19 cellular contexts compared by ENCODE assay signal in genomic region chr1:43056460-43056859, GRCh38.
DNase-seq lines count a peak whose midpoint lies in the region; ATAC-seq and TF ChIP-seq lines count a peak whose summit lies in the region.
"Had no signal": no experiment of that assay in that cellular context is flagged by ENCODE, and none has a peak within 500 bp of the region (broad histone marks: within the 10 kb centered on the region; RNA-seq: fewer than 3 reads in every experiment).

No MANE protein-coding gene starts in this region.

- H3K4me1 Mint-ChIP-seq in activated T-helper 17 cell treated with anti-CD3 and anti-CD28 coated beads, Interleukin-2, amount 50 U/mL, for 72 hours = peaks cover 14% of the 10 kb centered on the region

- peaks cover 66% of the 10 kb centered on the region for H3K4me1 ChIP-seq in hepatocyte (ENCODE audit: insufficient read depth)

- peaks cover 7% of the 10 kb centered on the region for H3K36me3 Mint-ChIP-seq in activated T-helper 17 cell treated with anti-CD3 and anti-CD28 coated beads, Interleukin-2, amount 50 U/mL, for 72 hours (ENCODE audit: low read depth)

- H3K9me3 Mint-ChIP-seq in activated T-helper 17 cell treated with anti-CD3 and anti-CD28 coated beads, Interleukin-2, amount 50 U/mL, for 72 hours = peaks cover 4% of the 10 kb centered on the region

- intact Hi-C loops in sciatic nerve (cut with DNase I) = no loop called here

- no peaks in the 10 kb centered on the region for H4K20me1 ChIP-seq in hepatocyte (ENCODE audit: insufficient read depth, poor library complexity, severe bottlenecking)

- H3K27me3 ChIP-seq in AG04450 (ENCODE audit: control insufficient read depth, insufficient read depth, low read length) = peaks cover 5% of the 10 kb centered on the region
- no peaks in the 10 kb centered on the region for H3K27me3 ChIP-seq in hepatocyte

- H3K27ac Mint-ChIP-seq in activated T-helper 17 cell treated with anti-CD3 and anti-CD28 coated beads, Interleukin-2, amount 50 U/mL, for 72 hours = peak overlapping the region; percentile 64

- TF ChIP-seq CTCF in AG04450 (IDR thresholded peaks at IDR 0.05; ENCODE audit: low read depth, low read length) = no peak
- no peak for TF ChIP-seq CTCF in hepatocyte (IDR thresholded peaks at IDR 0.05; ENCODE audit: poor library complexity)

- H2AFZ ChIP-seq in hepatocyte = no peak overlapping the region

- H3K79me2 ChIP-seq in hepatocyte = no peaks in the 10 kb centered on the region

- DNase-seq in AG04450 (ENCODE audit: low read depth, low spot score) (no peak), hepatocyte (ENCODE audit: low spot score) (no peak), sciatic nerve (ENCODE audit: low spot score) (peak; percentile 48), epidermal melanocyte (ENCODE audit: insufficient read length, low spot score) (no peak)
- DNase-seq in stimulated activated CD4-positive, alpha-beta T cell treated with anti-CD3 and anti-CD28 coated beads, Interleukin-4, amount 100 ng/mL, for 24 hours = no peak
- DNase-seq: DMS 273 treated with DMSO at 0.1 percent for 48 hours, GDM1, KBM-7, MV-4-11, NCI-H1417, NCI-H1930, NCI-H446, NCI-H69, SHP77 treated with DMSO at 0.1 percent for 48 hours had no signal

- H3K27ac ChIP-seq in AG04450 (ENCODE audit: low read depth, low read length) (peak overlapping the region; percentile 68), hepatocyte (peak overlapping the region; percentile 89)
- H3K27ac ChIP-seq: C4-2B had no signal

- H3K4me2 ChIP-seq in hepatocyte = peak overlapping the region; percentile 32

- 60% methylated on average over 5 of the region's 5 CpGs for WGBS in hepatocyte (ENCODE audit: low lambda C conversion rate, missing lambda C conversion rate)

- POLR2A ChIA-PET in AG04450 (lab: Yijun Ruan, JAX) = interaction anchor here (0.8 to 1.4 kb wide), 3 partner anchors 13 to 150 kb away, joined by 3 to 4 read pairs (median 3); no protein-coding TSS in a partner anchor

- H3K4me3 ChIP-seq in AG04450 (ENCODE audit: low read depth, low read length) (no peak overlapping the region), hepatocyte (no peak overlapping the region)
- H3K4me3 ChIP-seq: GM12878, HAP-1 had no signal

- no peak for ATAC-seq in activated T-helper 17 cell treated with anti-CD3 and anti-CD28 coated beads, Interleukin-2, amount 50 U/mL, for 72 hours (replicated peaks)
- ATAC-seq in sciatic nerve (no peak), GM18517 (IDR thresholded peaks at IDR 0.05; ENCODE audit: unreplicated experiment) (no peak)
- ATAC-seq: GM12878 had no signal

- H3K4me3 Mint-ChIP-seq in activated T-helper 17 cell treated with anti-CD3 and anti-CD28 coated beads, Interleukin-2, amount 50 U/mL, for 72 hours = no peak overlapping the region

- H3K9me2 ChIP-seq in hepatocyte (replicated peaks; ENCODE audit: insufficient read depth) = no peaks in the 10 kb centered on the region

- H3K9me3 ChIP-seq in AG04450 (ENCODE audit: control insufficient read depth, insufficient read depth, low read length) (no peaks in the 10 kb centered on the region; the same call in 1 of the 2 replicates), hepatocyte (ENCODE audit: low read depth) (no peaks in the 10 kb centered on the region)
- H3K9me3 ChIP-seq: HAP-1 had no signal

- H3K27me3 Mint-ChIP-seq in activated T-helper 17 cell treated with anti-CD3 and anti-CD28 coated beads, Interleukin-2, amount 50 U/mL, for 72 hours = peaks cover 14% of the 10 kb centered on the region

- no peaks in the 10 kb centered on the region for H3K36me3 ChIP-seq in hepatocyte (replicated peaks; ENCODE audit: insufficient read depth, low read depth)
- H3K36me3 ChIP-seq: HAP-1 had no signal

- CTCF ChIA-PET in AG04450 (lab: Charles Lee) = interaction anchor here (1.7 kb wide), 1 partner anchor 143 kb away, joined by 5 read pairs; no protein-coding TSS in a partner anchor
